In genomic region chr14:57485635-57486034, GRCh38 we compare ENCODE assay signal across 17 cellular contexts. TPM values are rescaled to one million over a fixed set of nuclear protein-coding genes. Genes with fewer than 3 reads are reported as not detected.
DNase-seq lines count a peak whose midpoint lies in the region; ATAC-seq, FAIRE-seq and TF ChIP-seq lines count a peak whose summit lies in the region.
"Had no signal": no experiment of that assay in that cellular context is flagged by ENCODE, and none has a peak within 500 bp of the region (broad histone marks: within the 10 kb centered on the region; RNA-seq: fewer than 3 reads in every experiment).

No MANE protein-coding gene starts in this region.

- intact Hi-C loops in left ventricle myocardium superior (cut with micrococcal nuclease) (loop anchor here (5.0 kb wide), 1 partner anchor 587 kb away; no protein-coding TSS in a partner anchor), colonic mucosa (cut with DNase I) (loop anchor here (2.0 kb wide), 1 partner anchor 587 kb away; no protein-coding TSS in a partner anchor)

- ATAC-seq in GM18502 (IDR thresholded peaks at IDR 0.05; ENCODE audit: poor library complexity, unreplicated experiment) (peak; percentile 97), GM19455 (IDR thresholded peaks at IDR 0.05; ENCODE audit: unreplicated experiment) (peak; percentile 90), HG02938 (IDR thresholded peaks at IDR 0.05; ENCODE audit: unreplicated experiment) (peak; percentile 99), left ventricle myocardium superior (no peak)
- ATAC-seq: activated T-cell treated with anti-CD3 and anti-CD28 coated beads, Interleukin-2, amount 50 U/mL, for 4 hours; T-helper 17 cell had no signal

- no peaks in the 10 kb centered on the region for H3K4me1 ChIP-seq in colonic mucosa

- TF ChIP-seq CTCF in colonic mucosa (IDR thresholded peaks at IDR 0.05): no peak

- H3K36me3 ChIP-seq in colonic mucosa: no peaks in the 10 kb centered on the region
- H3K36me3 ChIP-seq: cardiac muscle cell had no signal

- no peak overlapping the region for H3K27ac ChIP-seq in colonic mucosa
- H3K27ac ChIP-seq: cardiac muscle cell had no signal

- DNase-seq in HTR-8/SVneo (ENCODE audit: insufficient read length, low spot score) (no peak), hippocampal formation (lab: John Stamatoyannopoulos, UW) (no peak), left ventricle myocardium superior (no peak), colonic mucosa (no peak), NCI-H2081 treated with DMSO at 0.1 percent for 48 hours (lab: John Stamatoyannopoulos, UW) (no peak)
- DNase-seq: activated T-cell treated with anti-CD3 and anti-CD28 coated beads, Interleukin-2, amount 50 U/mL, for 4 hours; KG1; NCI-H526 treated with DMSO at 0.1 percent for 48 hours; stimulated activated CD4-positive, alpha-beta T cell treated with anti-CD3 and anti-CD28 coated beads, Interleukin-4, amount 100 ng/mL, for 24 hours; T-helper 17 cell had no signal

- no peaks in the 10 kb centered on the region for H3K27me3 ChIP-seq in colonic mucosa

- no peak overlapping the region for H3K9ac ChIP-seq in colonic mucosa (ENCODE audit: low read depth in 2 of 2, low read length in 2 of 2)

- FAIRE-seq in HTR-8/SVneo (lab: Jason Lieb, UNC): peak; percentile 66
- FAIRE-seq: GM12892 had no signal

- no peaks in the 10 kb centered on the region for H3K9me3 ChIP-seq in colonic mucosa

- H3K4me3 ChIP-seq in colonic mucosa: no peak overlapping the region
- H3K4me3 ChIP-seq: cardiac muscle cell had no signal

RNA-seq across cellular contexts. Expression of gene CCDC198, which starts 8.0 kb away (rescaled TPM):
- total RNA-seq in left ventricle myocardium superior (not detected), colonic mucosa (not detected)
- total RNA-seq: activated T-cell treated with anti-CD3 and anti-CD28 coated beads, Interleukin-2, amount 50 U/mL, for 4 hours; cardiac muscle cell; fibroblast of lung; osteocyte; T-helper 17 cell had no signal
